18 cellular contexts compared by ENCODE assay signal in genomic region chr7:131720703-131721102, GRCh38.
DNase-seq lines count a peak whose midpoint lies in the region; ATAC-seq and TF ChIP-seq lines count a peak whose summit lies in the region.
"Had no signal": no experiment of that assay in that cellular context is flagged by ENCODE, and none has a peak within 500 bp of the region (broad histone marks: within the 10 kb centered on the region; RNA-seq: fewer than 3 reads in every experiment).

No MANE protein-coding gene starts in this region.

- DNase-seq in activated CD8-positive, alpha-beta memory T cell treated with anti-CD3 and anti-CD28 coated beads, Interleukin-2, amount 50 U/mL, for 48 hours, result peak; percentile 1
- no peak for DNase-seq in activated CD8-positive, alpha-beta memory T cell treated with anti-CD3 and anti-CD28 coated beads, Interleukin-2, amount 10 ng/mL, durations not matched to agents 7 days and 5 days
- peak; percentile 9 for DNase-seq in coronary artery (ENCODE audit: low spot score)
- DNase-seq in trophoblast cell, result no peak
- DNase-seq in activated CD4-positive, alpha-beta T cell treated with anti-CD3 and anti-CD28 coated beads, Interleukin-2, amount 10 ng/mL, durations not matched to agents 24 days and 14 days, result no peak
- no peak for DNase-seq in CD14-positive monocyte (ENCODE audit: low spot score)
- DNase-seq: Calu3; CD4-positive, alpha-beta memory T cell; COR-L47; DMS53; DMS79 treated with DMSO at 0.1 percent for 48 hours; GF-D8; H9 had no signal

- H3K36me3 ChIP-seq in trophoblast cell (ENCODE audit: control insufficient read depth in 1 of 2, insufficient read depth in 2 of 2, low read length in 2 of 2), result no peaks in the 10 kb centered on the region
- H3K36me3 ChIP-seq: BLaER1 treated with 17β-estradiol and CSF1 and Interleukin-3, amounts not matched to agents 10 nM and 100 nM had no signal

- H3K4me1 ChIP-seq in trophoblast cell (ENCODE audit: control insufficient read depth in 1 of 2, insufficient read depth in 2 of 2, low read length in 2 of 2), result peaks cover 0 to 2% of the 10 kb centered on the region in 2 experiments
- H3K4me1 ChIP-seq: BLaER1 treated with 17β-estradiol and CSF1 and Interleukin-3, amounts not matched to agents 10 nM and 100 nM had no signal

- H3K9me3 Mint-ChIP-seq in activated CD8-positive, alpha-beta memory T cell treated with anti-CD3 and anti-CD28 coated beads, Interleukin-2, amount 10 ng/mL, durations not matched to agents 7 days and 5 days (ENCODE audit: low read depth), result no peaks in the 10 kb centered on the region
- no peaks in the 10 kb centered on the region for H3K9me3 Mint-ChIP-seq in activated CD4-positive, alpha-beta T cell treated with anti-CD3 and anti-CD28 coated beads, Interleukin-2, amount 10 ng/mL, durations not matched to agents 24 days and 14 days
- H3K9me3 Mint-ChIP-seq in CD14-positive monocyte, result peaks cover 0 to 10% (median 1%) of the 10 kb centered on the region in 7 donors
- H3K9me3 Mint-ChIP-seq: GM23338, H9 had no signal

- no peak overlapping the region for H3K4ac ChIP-seq in trophoblast cell (ENCODE audit: low read depth, low read length)

- H4K91ac ChIP-seq in trophoblast cell (ENCODE audit: low read depth, low read length), result no peak overlapping the region

- no peak overlapping the region for H4K8ac ChIP-seq in trophoblast cell (ENCODE audit: low read depth, low read length)

- no peaks in the 10 kb centered on the region for H3K27me3 Mint-ChIP-seq in activated CD8-positive, alpha-beta memory T cell treated with anti-CD3 and anti-CD28 coated beads, Interleukin-2, amount 10 ng/mL, durations not matched to agents 7 days and 5 days
- no peaks in the 10 kb centered on the region for H3K27me3 Mint-ChIP-seq in activated CD4-positive, alpha-beta T cell treated with anti-CD3 and anti-CD28 coated beads, Interleukin-2, amount 10 ng/mL, durations not matched to agents 24 days and 14 days
- peaks cover 0 to 5% (median 4%) of the 10 kb centered on the region in 3 donors for H3K27me3 Mint-ChIP-seq in CD14-positive monocyte (ENCODE audit: low read depth in 3 of 3)

- H2BK120ac ChIP-seq in trophoblast cell (ENCODE audit: insufficient read depth, low read length, poor library complexity), result no peak overlapping the region

- TF ChIP-seq CTCF in coronary artery (IDR thresholded peaks at IDR 0.05) (no peak), CD14-positive monocyte (IDR thresholded peaks at IDR 0.05) (no peak)

- no peaks in the 10 kb centered on the region for H3K9me3 ChIP-seq in trophoblast cell (ENCODE audit: insufficient read depth, low read depth, low read length)
- H3K9me3 ChIP-seq: BLaER1 treated with 17β-estradiol and CSF1 and Interleukin-3, amounts not matched to agents 10 nM and 100 nM had no signal

- H3K4me3 Mint-ChIP-seq in activated CD8-positive, alpha-beta memory T cell treated with anti-CD3 and anti-CD28 coated beads, Interleukin-2, amount 10 ng/mL, durations not matched to agents 7 days and 5 days, result no peak overlapping the region
- no peak overlapping the region for H3K4me3 Mint-ChIP-seq in activated CD4-positive, alpha-beta T cell treated with anti-CD3 and anti-CD28 coated beads, Interleukin-2, amount 10 ng/mL, durations not matched to agents 24 days and 14 days
- H3K4me3 Mint-ChIP-seq in CD14-positive monocyte, result no peak overlapping the region
- H3K4me3 Mint-ChIP-seq: B cell; CD4-positive, alpha-beta memory T cell; GM23338; H9 had no signal

- no peak overlapping the region for H3K14ac ChIP-seq in trophoblast cell (ENCODE audit: low read length)

- no peaks in the 10 kb centered on the region for H3K4me1 Mint-ChIP-seq in activated CD8-positive, alpha-beta memory T cell treated with anti-CD3 and anti-CD28 coated beads, Interleukin-2, amount 10 ng/mL, durations not matched to agents 7 days and 5 days
- H3K4me1 Mint-ChIP-seq in activated CD4-positive, alpha-beta T cell treated with anti-CD3 and anti-CD28 coated beads, Interleukin-2, amount 10 ng/mL, durations not matched to agents 24 days and 14 days, result no peaks in the 10 kb centered on the region
- no peaks in the 10 kb centered on the region for H3K4me1 Mint-ChIP-seq in CD14-positive monocyte
- H3K4me1 Mint-ChIP-seq: B cell; CD4-positive, alpha-beta memory T cell had no signal

- no peak overlapping the region for H3K23ac ChIP-seq in trophoblast cell (ENCODE audit: low read length)

- intact Hi-C loops in activated CD4-positive, alpha-beta T cell treated with anti-CD3 and anti-CD28 coated beads, Interleukin-2, amount 10 ng/mL, durations not matched to agents 24 days and 14 days (cut with micrococcal nuclease), result no loop called here
- intact Hi-C loops in CD14-positive monocyte (cut with micrococcal nuclease), result no loop called here

- H2AFZ ChIP-seq in trophoblast cell (ENCODE audit: insufficient read depth, low read length, poor library complexity), result no peak overlapping the region
- H2AFZ ChIP-seq: GM23338 had no signal

- no peak for ATAC-seq in activated CD8-positive, alpha-beta memory T cell treated with anti-CD3 and anti-CD28 coated beads, Interleukin-2, amount 10 ng/mL, durations not matched to agents 7 days and 5 days
- ATAC-seq: GM23338, HCT116 had no signal

- H2AK5ac ChIP-seq in trophoblast cell (ENCODE audit: low read length), result no peak overlapping the region

- H3K4me3 ChIP-seq in coronary artery, result no peak overlapping the region
- H3K4me3 ChIP-seq in trophoblast cell (ENCODE audit: low read depth, low read length), result no peak overlapping the region
- H3K4me3 ChIP-seq: BLaER1 treated with 17β-estradiol and CSF1 and Interleukin-3, amounts not matched to agents 10 nM and 100 nM; GM23338 had no signal

- CTCF ChIA-PET in activated CD8-positive, alpha-beta memory T cell treated with anti-CD3 and anti-CD28 coated beads, Interleukin-2, amount 10 ng/mL, durations not matched to agents 7 days and 5 days (lab: Charles Lee), result no interaction called here

- no peak overlapping the region for H3K18ac ChIP-seq in trophoblast cell (ENCODE audit: low read length)

- no peaks in the 10 kb centered on the region for H3K36me3 Mint-ChIP-seq in activated CD8-positive, alpha-beta memory T cell treated with anti-CD3 and anti-CD28 coated beads, Interleukin-2, amount 10 ng/mL, durations not matched to agents 7 days and 5 days
- no peaks in the 10 kb centered on the region for H3K36me3 Mint-ChIP-seq in activated CD4-positive, alpha-beta T cell treated with anti-CD3 and anti-CD28 coated beads, Interleukin-2, amount 10 ng/mL, durations not matched to agents 24 days and 14 days (ENCODE audit: low read depth)
- H3K36me3 Mint-ChIP-seq in CD14-positive monocyte, result no peaks in the 10 kb centered on the region
- H3K36me3 Mint-ChIP-seq: CD4-positive, alpha-beta memory T cell had no signal

- no peak overlapping the region for H3K4me2 ChIP-seq in trophoblast cell (ENCODE audit: low read length)
- H3K4me2 ChIP-seq: BLaER1 treated with 17β-estradiol and CSF1 and Interleukin-3, amounts not matched to agents 10 nM and 100 nM; GM23338 had no signal

- WGBS in trophoblast cell (ENCODE audit: extremely low coverage, insufficient coverage, insufficient read length), result no CpG with 5 or more reads among the region's 2 CpGs

- no peak overlapping the region for H2BK12ac ChIP-seq in trophoblast cell (ENCODE audit: low read length)

- H3K27ac Mint-ChIP-seq in activated CD8-positive, alpha-beta memory T cell treated with anti-CD3 and anti-CD28 coated beads, Interleukin-2, amount 10 ng/mL, durations not matched to agents 7 days and 5 days, result no peak overlapping the region
- H3K27ac Mint-ChIP-seq in activated CD4-positive, alpha-beta T cell treated with anti-CD3 and anti-CD28 coated beads, Interleukin-2, amount 10 ng/mL, durations not matched to agents 24 days and 14 days, result no peak overlapping the region
- H3K27ac Mint-ChIP-seq in CD14-positive monocyte, result no peak overlapping the region
- H3K27ac Mint-ChIP-seq: B cell; CD4-positive, alpha-beta memory T cell; GM23338; H9 had no signal

- H3K27ac ChIP-seq in coronary artery, result no peak overlapping the region
- no peak overlapping the region for H3K27ac ChIP-seq in trophoblast cell (ENCODE audit: low read depth, low read length)
- H3K27ac ChIP-seq: 22Rv1; BLaER1 treated with 17β-estradiol and CSF1 and Interleukin-3, amounts not matched to agents 10 nM and 100 nM had no signal

- peak overlapping the region; percentile 15 for H3K9ac ChIP-seq in trophoblast cell (ENCODE audit: low read length)
- H3K9ac ChIP-seq: BLaER1 treated with 17β-estradiol and CSF1 and Interleukin-3, amounts not matched to agents 10 nM and 100 nM had no signal

- no peaks in the 10 kb centered on the region for H3K79me2 ChIP-seq in trophoblast cell (ENCODE audit: control insufficient read depth, insufficient read depth, low read length, poor library complexity)

- no peaks in the 10 kb centered on the region for H3K79me1 ChIP-seq in trophoblast cell (ENCODE audit: low read length)

- H3K27me3 ChIP-seq in trophoblast cell (ENCODE audit: insufficient read depth, low read length), result no peaks in the 10 kb centered on the region
- H3K27me3 ChIP-seq: BLaER1 treated with 17β-estradiol and CSF1 and Interleukin-3, amounts not matched to agents 10 nM and 100 nM had no signal

- H2BK5ac ChIP-seq in trophoblast cell (ENCODE audit: low read depth, low read length, poor library complexity), result no peak overlapping the region

- H4K12ac ChIP-seq in trophoblast cell (ENCODE audit: low read depth, low read length), result no peak overlapping the region

Comparison
In these comparisons a context has a peak if more than half of its experiments do, and no peak if none do; other contexts are left out.
1. DNase-seq: peak in activated CD8-positive, alpha-beta memory T cell treated with anti-CD3 and anti-CD28 coated beads, Interleukin-2, amount 50 U/mL, for 48 hours (single experiment) and coronary artery (single experiment); none in activated CD8-positive, alpha-beta memory T cell treated with anti-CD3 and anti-CD28 coated beads, Interleukin-2, amount 10 ng/mL, durations not matched to agents 7 days and 5 days (single experiment), trophoblast cell (0 of 2), activated CD4-positive, alpha-beta T cell treated with anti-CD3 and anti-CD28 coated beads, Interleukin-2, amount 10 ng/mL, durations not matched to agents 24 days and 14 days (single experiment) and CD14-positive monocyte (single experiment).